In the genomic region with DNA sequence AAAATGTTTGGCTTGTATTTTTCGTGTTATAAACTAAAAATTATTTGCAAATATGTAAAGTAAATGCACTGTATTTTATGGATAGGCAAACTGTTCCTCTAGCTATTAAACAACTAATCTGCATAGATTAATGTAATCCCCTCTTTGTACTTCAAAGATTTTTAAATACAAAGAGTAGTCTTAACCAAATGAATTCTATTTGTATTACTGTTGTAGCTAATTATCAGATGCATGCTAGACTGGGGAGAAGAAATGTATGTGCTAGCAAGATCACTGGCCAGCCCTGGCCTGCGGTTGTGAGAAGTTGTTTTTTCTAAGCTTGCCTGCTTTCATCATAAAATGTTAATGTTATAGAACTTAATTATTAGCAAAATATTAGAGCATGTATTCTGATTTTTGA, we compare ENCODE assay signal across 26 cellular contexts.
"Had no signal": no experiment of that assay in that cellular context is flagged by ENCODE, and none has a peak within 500 bp of the region (broad histone marks: within the 10 kb centered on the region; RNA-seq: fewer than 3 reads in every experiment).

No MANE protein-coding gene starts in this region.

- ATAC-seq: left colon; left lung; natural killer cell; right lobe of liver; stimulated activated memory B cell treated with anti-CD40 and anti-IgM and Interleukin-4, amounts not matched to agents 10 μg/mL and 1 μg/mL and 100 μg/mL, for 72 hours had no signal

- H3K27me3 ChIP-seq: left lung, ovary, right atrium auricular region, right lobe of liver, stomach, testis, thyroid gland, transverse colon, upper lobe of left lung, vagina had no signal

- H3K27ac ChIP-seq: left lung, ovary, right atrium auricular region, right lobe of liver, stomach, testis, thyroid gland, transverse colon, upper lobe of left lung, vagina had no signal

- H3K4me1 ChIP-seq: left lung, right atrium auricular region, right lobe of liver, stomach, testis, thyroid gland, transverse colon, upper lobe of left lung, vagina had no signal

- H3K9me3 ChIP-seq: left lung, ovary, right atrium auricular region, right lobe of liver, stomach, testis, thyroid gland, transverse colon, upper lobe of left lung, vagina had no signal

- H3K4me3 ChIP-seq: left lung, lung, ovary, right atrium auricular region, right lobe of liver, smooth muscle cell, stomach, testis, thyroid gland, transverse colon, upper lobe of left lung, vagina had no signal

- DNase-seq: hippocampal formation; immature natural killer cell; kidney; left colon; left lung; mesendoderm; naive B cell; natural killer cell; nephron progenitor cell; ovary; right lobe of liver; stimulated activated CD4-positive, alpha-beta T cell treated with anti-CD3 and anti-CD28 coated beads, Interleukin-1b, Interleukin-23, amount 100 ng/mL, for 48 hours; stimulated activated CD4-positive, alpha-beta T cell treated with anti-CD3 and anti-CD28 coated beads, Interleukin-2, amount 100 ng/mL, for 48 hours; stimulated activated CD4-positive, alpha-beta T cell treated with anti-CD3 and anti-CD28 coated beads, Interleukin-4, amount 100 ng/mL, for 4 hours; stimulated activated CD8-positive, alpha-beta memory T cell treated with anti-CD3 and anti-CD28 coated beads, Interleukin-4, amount 100 ng/mL, for 48 hours; stimulated activated naive CD4-positive, alpha-beta T cell treated with Interleukin-2 at 50 U/mL for 16 hours; stomach; testis; thyroid gland; transverse colon; upper lobe of left lung had no signal

- H3K36me3 ChIP-seq: ovary had no signal

- H3K4me2 ChIP-seq: smooth muscle cell had no signal
